ENCODE assay signal across 18 cellular contexts in the genomic region with DNA sequence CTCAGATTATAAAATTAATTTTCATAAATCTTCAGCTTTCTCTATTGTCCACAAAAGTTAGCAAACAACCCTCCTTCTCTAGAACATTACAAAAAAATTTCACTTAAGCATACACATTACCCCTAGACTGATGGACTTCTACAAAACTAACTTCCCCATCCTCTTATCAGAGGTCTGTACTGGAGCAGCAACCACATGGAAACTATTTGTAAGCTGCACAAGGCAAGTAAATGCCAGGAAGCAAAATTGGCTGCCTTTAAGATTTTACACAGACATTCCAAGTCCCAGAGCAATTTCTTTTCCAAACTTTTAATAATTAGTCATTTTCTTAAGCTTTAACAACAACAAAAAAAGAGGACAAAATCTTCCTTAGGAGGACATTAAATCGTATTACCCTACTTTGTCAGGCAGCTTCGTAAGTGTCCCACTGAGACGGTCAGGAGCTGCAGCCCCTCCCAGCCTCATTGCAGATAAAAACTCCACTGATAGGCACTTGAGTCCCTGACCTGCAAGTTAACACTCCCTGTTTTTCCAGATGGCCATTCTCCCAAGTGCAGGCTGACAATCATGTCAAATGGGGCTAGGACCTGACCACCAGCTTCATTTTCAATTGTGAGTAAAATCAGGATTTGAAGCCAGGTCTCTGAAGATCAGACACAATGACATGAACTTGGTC.
DNase-seq lines count a peak whose midpoint lies in the region; ATAC-seq and TF ChIP-seq lines count a peak whose summit lies in the region.
"Had no signal": no experiment of that assay in that cellular context is flagged by ENCODE, and none has a peak within 500 bp of the region (broad histone marks: within the 10 kb centered on the region; RNA-seq: fewer than 3 reads in every experiment).

No MANE protein-coding gene starts in this region.

- WGBS in hepatocyte (ENCODE audit: low lambda C conversion rate, missing lambda C conversion rate) = 32% methylated on average over 3 of the region's 3 CpGs

- H3K4me1 ChIP-seq in hepatocyte (ENCODE audit: insufficient read depth) = peaks cover 7% of the 10 kb centered on the region

- no peaks in the 10 kb centered on the region for H3K79me2 ChIP-seq in hepatocyte

- no peaks in the 10 kb centered on the region for H3K9me2 ChIP-seq in hepatocyte (replicated peaks; ENCODE audit: insufficient read depth)

- H3K27ac ChIP-seq in hepatocyte = peak overlapping the region; percentile 3
- H3K27ac ChIP-seq: C4-2B, SJCRH30 had no signal

- peak; percentile 87 for DNase-seq in OCI-M1 (lab: John Stamatoyannopoulos, UW)
- peak; percentile 73 for DNase-seq in astrocyte of the hippocampus (ENCODE audit: low read depth, low spot score)
- no peak for DNase-seq in hepatocyte (ENCODE audit: low spot score)
- peak; percentile 7 for DNase-seq in stromal cell of bone marrow (ENCODE audit: low read depth)
- no peak for DNase-seq in GM19238 (ENCODE audit: insufficient read length, low spot score)
- no peak for DNase-seq in middle frontal gyrus (ENCODE audit: extremely low spot score, low spot score)
- DNase-seq: activated CD4-positive, CD25-positive, alpha-beta regulatory T cell treated with anti-CD3 and anti-CD28 coated beads, Interleukin-2, amount 50 U/mL, for 72 hours; activated CD8-positive, alpha-beta memory T cell treated with anti-CD3 and anti-CD28 coated beads, Interleukin-2, amount 50 U/mL, for 48 hours; activated naive CD8-positive, alpha-beta T cell treated with anti-CD3 and anti-CD28 coated beads, Interleukin-2, amount 10 ng/mL, durations not matched to agents 7 days and 5 days; cortex of kidney; DND-41; immature natural killer cell; NCI-H1092 treated with DMSO at 0.1 percent for 48 hours; NCI-H2227 treated with DMSO at 0.1 percent for 48 hours; SJCRH30; stimulated activated CD4-positive, alpha-beta T cell treated with anti-CD3 and anti-CD28 coated beads, Interleukin-4, amount 100 ng/mL, for 1 hour had no signal

- H3K27me3 ChIP-seq in hepatocyte = no peaks in the 10 kb centered on the region
- H3K27me3 ChIP-seq: SJCRH30 had no signal

- no peak overlapping the region for H3K4me3 ChIP-seq in hepatocyte
- H3K4me3 ChIP-seq: SJCRH30 had no signal

- H3K36me3 ChIP-seq in hepatocyte (replicated peaks; ENCODE audit: insufficient read depth, low read depth) = no peaks in the 10 kb centered on the region
- H3K36me3 ChIP-seq: SJCRH30 had no signal

- peak overlapping the region; percentile 54 for H3K4me2 ChIP-seq in hepatocyte

- TF ChIP-seq CTCF in hepatocyte (IDR thresholded peaks at IDR 0.05; ENCODE audit: poor library complexity) = no peak

- ATAC-seq in GM21619 (IDR thresholded peaks at IDR 0.05; ENCODE audit: unreplicated experiment) = no peak

- no peaks in the 10 kb centered on the region for H3K9me3 ChIP-seq in hepatocyte (ENCODE audit: low read depth)
- H3K9me3 ChIP-seq: SJCRH30 had no signal

- no peaks in the 10 kb centered on the region for H4K20me1 ChIP-seq in hepatocyte (ENCODE audit: insufficient read depth, poor library complexity, severe bottlenecking)

- H2AFZ ChIP-seq in hepatocyte = no peak overlapping the region

Comparison
In these comparisons a context has a peak if more than half of its experiments do, and no peak if none do; other contexts are left out.
1. DNase-seq: peak in OCI-M1 (single experiment), astrocyte of the hippocampus (single experiment) and stromal cell of bone marrow (single experiment); none in hepatocyte (single experiment), GM19238 (single experiment) and middle frontal gyrus (single experiment).